Comparison of ENCODE assay signal across 23 cellular contexts in the genomic region with DNA sequence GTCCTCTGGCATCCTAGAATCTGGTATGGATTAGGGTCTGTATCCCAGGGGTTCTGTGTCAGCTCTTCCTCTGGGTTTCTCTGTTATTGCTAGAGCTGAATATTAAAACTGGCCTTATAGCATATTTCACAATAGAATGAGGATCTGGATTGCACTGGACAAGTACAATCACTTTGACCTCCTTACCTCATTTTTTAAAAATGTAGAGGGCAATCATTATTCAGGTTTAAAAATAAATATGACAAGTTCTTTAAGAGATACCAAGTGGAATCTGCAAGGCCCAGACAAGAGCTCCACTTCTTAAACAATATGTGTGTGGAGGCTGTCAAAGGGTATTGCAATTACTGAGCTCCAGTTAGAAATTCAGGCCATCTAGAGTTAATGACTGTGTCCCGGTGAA. TPM values are rescaled to one million over a fixed set of nuclear protein-coding genes. Genes with fewer than 3 reads are reported as not detected.
DNase-seq lines count a peak whose midpoint lies in the region; ATAC-seq and TF ChIP-seq lines count a peak whose summit lies in the region.
"Had no signal": no experiment of that assay in that cellular context is flagged by ENCODE, and none has a peak within 500 bp of the region (broad histone marks: within the 10 kb centered on the region; RNA-seq: fewer than 3 reads in every experiment).

No MANE protein-coding gene starts in this region.

- intact Hi-C loops in heart left ventricle (cut with DNase I) = loop anchor here in 1 of 10 donors (10.0 kb wide), 1 partner anchor 243 kb away; no protein-coding TSS in a partner anchor

- no peaks in the 10 kb centered on the region for H3K9me3 Mint-ChIP-seq in nephron progenitor cell
- peaks cover under 1% of the 10 kb centered on the region for H3K9me3 Mint-ChIP-seq in WTC11
- H3K9me3 Mint-ChIP-seq: activated T-helper 1 cell treated with anti-CD3 and anti-CD28 coated beads, Interleukin-12 subunit alpha, Interleukin-12 subunit beta, Interleukin-2, Interleukin-4 antibody, amounts not matched to agents 30 ng/mL and 10 ng/mL and 1 ng/mL, durations not matched to agents 14 hours and 24 hours and 36 hours; neural crest cell had no signal

- CTCF ChIA-PET in WTC11 (lab: Charles Lee) = no interaction called here

- peaks cover 0 to 7% (median 0%) of the 10 kb centered on the region in 12 donors for H3K4me1 ChIP-seq in heart left ventricle
- H3K4me1 ChIP-seq: ascending aorta had no signal

- H3K4me3 Mint-ChIP-seq in nephron progenitor cell (no peak overlapping the region), WTC11 (no peak overlapping the region)
- H3K4me3 Mint-ChIP-seq: activated T-helper 1 cell treated with anti-CD3 and anti-CD28 coated beads, Interleukin-12 subunit alpha, Interleukin-12 subunit beta, Interleukin-2, Interleukin-4 antibody, amounts not matched to agents 30 ng/mL and 10 ng/mL and 1 ng/mL, durations not matched to agents 14 hours and 24 hours and 36 hours; neural crest cell had no signal

- TF ChIP-seq CTCF in heart left ventricle (IDR thresholded peaks at IDR 0.05) (no peak), nephron progenitor cell (IDR thresholded peaks at IDR 0.05) (no peak), WTC11 (IDR thresholded peaks at IDR 0.05) (no peak)

- no peaks in the 10 kb centered on the region for H3K9me3 ChIP-seq in heart left ventricle
- H3K9me3 ChIP-seq: ascending aorta, MG63, thoracic aorta had no signal

- H3K36me3 ChIP-seq in heart left ventricle = no peaks in the 10 kb centered on the region
- H3K36me3 ChIP-seq: ascending aorta, MG63, thoracic aorta had no signal

- H3K27me3 Mint-ChIP-seq in nephron progenitor cell (ENCODE audit: low read depth, poor library complexity) (peaks cover 4% of the 10 kb centered on the region), WTC11 (ENCODE audit: low read depth) (no peaks in the 10 kb centered on the region)

- ATAC-seq in heart left ventricle (peak; percentile 29 to 65 (median 64)), WTC11 (no peak)
- ATAC-seq: PC-3 had no signal

- peak overlapping the region; percentile 4 to 57 (median 51) for H3K4me3 ChIP-seq in heart left ventricle
- H3K4me3 ChIP-seq: ascending aorta, MG63, thoracic aorta had no signal

- WGBS in heart left ventricle, 4 donors = 42 to 54% (median 47%) methylated on average over 1 of the region's 1 CpG

- no peaks in the 10 kb centered on the region for H3K27me3 ChIP-seq in heart left ventricle
- H3K27me3 ChIP-seq: ascending aorta, MG63 had no signal

- H3K4me1 Mint-ChIP-seq in nephron progenitor cell (peaks cover 30% of the 10 kb centered on the region), WTC11 (peaks cover 27% of the 10 kb centered on the region)

- POLR2A ChIA-PET in WTC11 (lab: Charles Lee) = no interaction called here

- H3K27ac ChIP-seq in heart left ventricle = peak overlapping the region; percentile 7 to 92 (median 80)
- H3K27ac ChIP-seq: ascending aorta, thoracic aorta had no signal

- TF ChIP-seq POLR2A in heart left ventricle (IDR thresholded peaks at IDR 0.05) = no peak

- H3K27ac Mint-ChIP-seq in nephron progenitor cell = peak overlapping the region; percentile 19
- no peak overlapping the region for H3K27ac Mint-ChIP-seq in WTC11
- H3K27ac Mint-ChIP-seq: activated T-helper 1 cell treated with anti-CD3 and anti-CD28 coated beads, Interleukin-12 subunit alpha, Interleukin-12 subunit beta, Interleukin-2, Interleukin-4 antibody, amounts not matched to agents 30 ng/mL and 10 ng/mL and 1 ng/mL, durations not matched to agents 14 hours and 24 hours and 36 hours had no signal

- DNase-seq in HCEC 1CT = peak; percentile 21
- peak; percentile 72 for DNase-seq in amniotic epithelial cell (ENCODE audit: low read depth)
- no peak for DNase-seq in heart left ventricle
- DNase-seq in nephron progenitor cell = no peak
- no peak for DNase-seq in WTC11 (ENCODE audit: low spot score)
- DNase-seq in activated CD8-positive, alpha-beta memory T cell treated with anti-CD3 and anti-CD28 coated beads, Interleukin-2, amount 50 U/mL, for 48 hours = no peak
- no peak for DNase-seq in NCI-H128 (lab: John Stamatoyannopoulos, UW; ENCODE audit: unreplicated experiment)
- no peak for DNase-seq in stimulated activated CD4-positive, alpha-beta T cell treated with anti-CD3 and anti-CD28 coated beads, Interleukin-1b, Interleukin-23, amount 100 ng/mL, for 48 hours
- DNase-seq: activated CD4-positive, alpha-beta T cell treated with anti-CD3 and anti-CD28 coated beads for 4 hours; activated naive CD4-positive, alpha-beta T cell treated with anti-CD3 and anti-CD28 coated beads, Interleukin-2, amount 50 U/mL, for 16 hours; MG63; NCI-H1694; NCI-H748 treated with DMSO at 0.1 percent for 48 hours; PC-3; posterior cingulate gyrus; SHP77 treated with DMSO at 0.1 percent for 48 hours; stimulated activated CD4-positive, alpha-beta T cell treated with anti-CD3 and anti-CD28 coated beads, Interleukin-4, amount 100 ng/mL, for 24 hours; stimulated activated naive CD4-positive, alpha-beta T cell treated with Interleukin-2 at 50 U/mL for 16 hours; T-helper 1 cell had no signal

- no peaks in the 10 kb centered on the region for H3K36me3 Mint-ChIP-seq in nephron progenitor cell (ENCODE audit: low read depth)
- H3K36me3 Mint-ChIP-seq in WTC11 = 0 out of 2 replicates have a peak, but pooled peaks cover under 1% of the 10 kb centered on the region

TF ChIP-seq in WTC11, 78 proteins besides CTCF, POLR2A, EP300 and RAD21 (continues in another document):
- TF ChIP-seq ZNF671 (CRISPR knock-in tag; IDR thresholded peaks at IDR 0.05) (no peak), FOXJ3 (CRISPR knock-in tag; IDR thresholded peaks at IDR 0.05; ENCODE audit: borderline replicate concordance) (no peak), FOXP1 (CRISPR knock-in tag; IDR thresholded peaks at IDR 0.05; ENCODE audit: borderline replicate concordance) (no peak), MXD4 (CRISPR knock-in tag; IDR thresholded peaks at IDR 0.05; ENCODE audit: borderline replicate concordance) (no peak), ZNF263 (CRISPR knock-in tag; IDR thresholded peaks at IDR 0.05; ENCODE audit: low read depth) (no peak), ZNF121 (CRISPR knock-in tag; IDR thresholded peaks at IDR 0.05) (no peak)
- TF ChIP-seq, protein P1, sequence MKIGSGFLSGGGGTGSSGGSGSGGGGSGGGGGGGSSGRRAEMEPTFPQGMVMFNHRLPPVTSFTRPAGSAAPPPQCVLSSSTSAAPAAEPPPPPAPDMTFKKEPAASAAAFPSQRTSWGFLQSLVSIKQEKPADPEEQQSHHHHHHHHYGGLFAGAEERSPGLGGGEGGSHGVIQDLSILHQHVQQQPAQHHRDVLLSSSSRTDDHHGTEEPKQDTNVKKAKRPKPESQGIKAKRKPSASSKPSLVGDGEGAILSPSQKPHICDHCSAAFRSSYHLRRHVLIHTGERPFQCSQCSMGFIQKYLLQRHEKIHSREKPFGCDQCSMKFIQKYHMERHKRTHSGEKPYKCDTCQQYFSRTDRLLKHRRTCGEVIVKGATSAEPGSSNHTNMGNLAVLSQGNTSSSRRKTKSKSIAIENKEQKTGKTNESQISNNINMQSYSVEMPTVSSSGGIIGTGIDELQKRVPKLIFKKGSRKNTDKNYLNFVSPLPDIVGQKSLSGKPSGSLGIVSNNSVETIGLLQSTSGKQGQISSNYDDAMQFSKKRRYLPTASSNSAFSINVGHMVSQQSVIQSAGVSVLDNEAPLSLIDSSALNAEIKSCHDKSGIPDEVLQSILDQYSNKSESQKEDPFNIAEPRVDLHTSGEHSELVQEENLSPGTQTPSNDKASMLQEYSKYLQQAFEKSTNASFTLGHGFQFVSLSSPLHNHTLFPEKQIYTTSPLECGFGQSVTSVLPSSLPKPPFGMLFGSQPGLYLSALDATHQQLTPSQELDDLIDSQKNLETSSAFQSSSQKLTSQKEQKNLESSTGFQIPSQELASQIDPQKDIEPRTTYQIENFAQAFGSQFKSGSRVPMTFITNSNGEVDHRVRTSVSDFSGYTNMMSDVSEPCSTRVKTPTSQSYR (CRISPR knock-in tag; IDR thresholded peaks at IDR 0.05) = no peak
- TF ChIP-seq, protein P2, sequence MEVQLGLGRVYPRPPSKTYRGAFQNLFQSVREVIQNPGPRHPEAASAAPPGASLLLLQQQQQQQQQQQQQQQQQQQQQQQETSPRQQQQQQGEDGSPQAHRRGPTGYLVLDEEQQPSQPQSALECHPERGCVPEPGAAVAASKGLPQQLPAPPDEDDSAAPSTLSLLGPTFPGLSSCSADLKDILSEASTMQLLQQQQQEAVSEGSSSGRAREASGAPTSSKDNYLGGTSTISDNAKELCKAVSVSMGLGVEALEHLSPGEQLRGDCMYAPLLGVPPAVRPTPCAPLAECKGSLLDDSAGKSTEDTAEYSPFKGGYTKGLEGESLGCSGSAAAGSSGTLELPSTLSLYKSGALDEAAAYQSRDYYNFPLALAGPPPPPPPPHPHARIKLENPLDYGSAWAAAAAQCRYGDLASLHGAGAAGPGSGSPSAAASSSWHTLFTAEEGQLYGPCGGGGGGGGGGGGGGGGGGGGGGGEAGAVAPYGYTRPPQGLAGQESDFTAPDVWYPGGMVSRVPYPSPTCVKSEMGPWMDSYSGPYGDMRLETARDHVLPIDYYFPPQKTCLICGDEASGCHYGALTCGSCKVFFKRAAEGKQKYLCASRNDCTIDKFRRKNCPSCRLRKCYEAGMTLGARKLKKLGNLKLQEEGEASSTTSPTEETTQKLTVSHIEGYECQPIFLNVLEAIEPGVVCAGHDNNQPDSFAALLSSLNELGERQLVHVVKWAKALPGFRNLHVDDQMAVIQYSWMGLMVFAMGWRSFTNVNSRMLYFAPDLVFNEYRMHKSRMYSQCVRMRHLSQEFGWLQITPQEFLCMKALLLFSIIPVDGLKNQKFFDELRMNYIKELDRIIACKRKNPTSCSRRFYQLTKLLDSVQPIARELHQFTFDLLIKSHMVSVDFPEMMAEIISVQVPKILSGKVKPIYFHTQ (CRISPR knock-in tag; IDR thresholded peaks at IDR 0.05) = no peak
- TF ChIP-seq, protein P3, sequence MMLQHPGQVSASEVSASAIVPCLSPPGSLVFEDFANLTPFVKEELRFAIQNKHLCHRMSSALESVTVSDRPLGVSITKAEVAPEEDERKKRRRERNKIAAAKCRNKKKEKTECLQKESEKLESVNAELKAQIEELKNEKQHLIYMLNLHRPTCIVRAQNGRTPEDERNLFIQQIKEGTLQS (CRISPR knock-in tag; conservative IDR thresholded peaks at IDR 0.05) = no peak

RNA-seq across cellular contexts. Expression of a gene that starts 1.4 kb away (rescaled TPM):
- 1,000 to 10,000 TPM in 5 of 9 donors, 100 to 1,000 TPM in 4; 512 to 1,428 (median 1,015) TPM for total RNA-seq in heart left ventricle
- 1,000 to 10,000 TPM in 1 of 2 donors, 100 to 1,000 TPM in 1; 193 to 1,078 TPM for polyA plus RNA-seq in heart left ventricle
- 19.7 to 23.7 TPM (median 20.8 TPM) in 3 replicates for total RNA-seq in WTC11 (2021)

RNA-seq across cellular contexts. Expression of a gene that starts 18.0 kb away (rescaled TPM):
- total RNA-seq in heart left ventricle (10 to 100 TPM in 6 of 9 donors, 1 to 10 TPM in 3; 5.5 to 26.8 (median 10.5) TPM), WTC11 (2021) (1.9 to 3.5 TPM (median 2.3 TPM) in 3 replicates)
- 1 to 10 TPM; 4.5 to 7.1 TPM for polyA plus RNA-seq in heart left ventricle

Comparison
In these comparisons a context has a peak if more than half of its experiments do, and no peak if none do; other contexts are left out.
1. DNase-seq: peak in HCEC 1CT (single experiment) and amniotic epithelial cell (single experiment); none in heart left ventricle (0 of 5), nephron progenitor cell (single experiment), WTC11 (single experiment), activated CD8-positive, alpha-beta memory T cell treated with anti-CD3 and anti-CD28 coated beads, Interleukin-2, amount 50 U/mL, for 48 hours (single experiment), NCI-H128 (single experiment) and stimulated activated CD4-positive, alpha-beta T cell treated with anti-CD3 and anti-CD28 coated beads, Interleukin-1b, Interleukin-23, amount 100 ng/mL, for 48 hours (single experiment).
2. RNA of a gene that starts 1.4 kb away (total RNA-seq): 512 to 1,428 TPM in heart left ventricle; 19.7 to 23.7 TPM in WTC11; every median in the first group is over 10 times any median in the second.